4 cellular contexts compared by ENCODE assay signal in genomic region chr15:32426491-32426890, GRCh38. TPM values are rescaled to one million over a fixed set of nuclear protein-coding genes. Genes with fewer than 3 reads are reported as not detected.
"Had no signal": no experiment of that assay in that cellular context is flagged by ENCODE, and none has a peak within 500 bp of the region (broad histone marks: within the 10 kb centered on the region; RNA-seq: fewer than 3 reads in every experiment).

No MANE protein-coding gene starts in this region.

RNA-seq across cellular contexts. Expression of gene GOLGA8K, which starts 23.4 kb away (rescaled TPM):
- total RNA-seq: activated naive CD4-positive, alpha-beta T cell treated with anti-CD3 and anti-CD28 coated beads for 36 hours; activated T-helper 17 cell treated with anti-CD3 and anti-CD28 coated beads, Interleukin-2, amount 50 U/mL, for 72 hours; SJSA1 had no signal

RNA-seq across cellular contexts. Expression of gene GOLGA8O, which starts 28.9 kb away (rescaled TPM):
- total RNA-seq: NCI-H460, SJSA1 had no signal
